ENCODE assay signal across 1 cellular context in genomic region chr11:18321622-18321990, GRCh38.
TF ChIP-seq lines count a peak whose summit lies in the region.

No MANE protein-coding gene starts in this region.

TF ChIP-seq in A549, 52 proteins besides CTCF, POLR2A, EP300 and RAD21 (continued from another document):
- TF ChIP-seq TP53 (CRISPR knock-in tag; IDR thresholded peaks at IDR 0.05), result no peak
- no peak for TF ChIP-seq NPAS2 (CRISPR knock-in tag; IDR thresholded peaks at IDR 0.05; ENCODE audit: borderline replicate concordance)
- TF ChIP-seq, protein P1, sequence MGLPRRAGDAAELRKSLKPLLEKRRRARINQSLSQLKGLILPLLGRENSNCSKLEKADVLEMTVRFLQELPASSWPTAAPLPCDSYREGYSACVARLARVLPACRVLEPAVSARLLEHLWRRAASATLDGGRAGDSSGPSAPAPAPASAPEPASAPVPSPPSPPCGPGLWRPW (IDR thresholded peaks at IDR 0.05), result no peak
- no peak for TF ChIP-seq RCOR1 (IDR thresholded peaks at IDR 0.05; ENCODE audit: low read depth, low read length)
- no peak for TF ChIP-seq BCL3 (IDR thresholded peaks at IDR 0.05)
- no peak for TF ChIP-seq E2F6 (IDR thresholded peaks at IDR 0.05; ENCODE audit: borderline replicate concordance, low read depth)
- TF ChIP-seq, protein P2, sequence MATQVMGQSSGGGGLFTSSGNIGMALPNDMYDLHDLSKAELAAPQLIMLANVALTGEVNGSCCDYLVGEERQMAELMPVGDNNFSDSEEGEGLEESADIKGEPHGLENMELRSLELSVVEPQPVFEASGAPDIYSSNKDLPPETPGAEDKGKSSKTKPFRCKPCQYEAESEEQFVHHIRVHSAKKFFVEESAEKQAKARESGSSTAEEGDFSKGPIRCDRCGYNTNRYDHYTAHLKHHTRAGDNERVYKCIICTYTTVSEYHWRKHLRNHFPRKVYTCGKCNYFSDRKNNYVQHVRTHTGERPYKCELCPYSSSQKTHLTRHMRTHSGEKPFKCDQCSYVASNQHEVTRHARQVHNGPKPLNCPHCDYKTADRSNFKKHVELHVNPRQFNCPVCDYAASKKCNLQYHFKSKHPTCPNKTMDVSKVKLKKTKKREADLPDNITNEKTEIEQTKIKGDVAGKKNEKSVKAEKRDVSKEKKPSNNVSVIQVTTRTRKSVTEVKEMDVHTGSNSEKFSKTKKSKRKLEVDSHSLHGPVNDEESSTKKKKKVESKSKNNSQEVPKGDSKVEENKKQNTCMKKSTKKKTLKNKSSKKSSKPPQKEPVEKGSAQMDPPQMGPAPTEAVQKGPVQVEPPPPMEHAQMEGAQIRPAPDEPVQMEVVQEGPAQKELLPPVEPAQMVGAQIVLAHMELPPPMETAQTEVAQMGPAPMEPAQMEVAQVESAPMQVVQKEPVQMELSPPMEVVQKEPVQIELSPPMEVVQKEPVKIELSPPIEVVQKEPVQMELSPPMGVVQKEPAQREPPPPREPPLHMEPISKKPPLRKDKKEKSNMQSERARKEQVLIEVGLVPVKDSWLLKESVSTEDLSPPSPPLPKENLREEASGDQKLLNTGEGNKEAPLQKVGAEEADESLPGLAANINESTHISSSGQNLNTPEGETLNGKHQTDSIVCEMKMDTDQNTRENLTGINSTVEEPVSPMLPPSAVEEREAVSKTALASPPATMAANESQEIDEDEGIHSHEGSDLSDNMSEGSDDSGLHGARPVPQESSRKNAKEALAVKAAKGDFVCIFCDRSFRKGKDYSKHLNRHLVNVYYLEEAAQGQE (IDR thresholded peaks at IDR 0.05), result no peak
- TF ChIP-seq, protein P3, sequence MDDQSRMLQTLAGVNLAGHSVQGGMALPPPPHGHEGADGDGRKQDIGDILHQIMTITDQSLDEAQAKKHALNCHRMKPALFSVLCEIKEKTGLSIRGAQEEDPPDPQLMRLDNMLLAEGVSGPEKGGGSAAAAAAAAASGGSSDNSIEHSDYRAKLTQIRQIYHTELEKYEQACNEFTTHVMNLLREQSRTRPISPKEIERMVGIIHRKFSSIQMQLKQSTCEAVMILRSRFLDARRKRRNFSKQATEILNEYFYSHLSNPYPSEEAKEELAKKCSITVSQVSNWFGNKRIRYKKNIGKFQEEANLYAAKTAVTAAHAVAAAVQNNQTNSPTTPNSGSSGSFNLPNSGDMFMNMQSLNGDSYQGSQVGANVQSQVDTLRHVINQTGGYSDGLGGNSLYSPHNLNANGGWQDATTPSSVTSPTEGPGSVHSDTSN (IDR thresholded peaks at IDR 0.05), result no peak
- no peak for TF ChIP-seq ELK1 (IDR thresholded peaks at IDR 0.05; ENCODE audit: low read depth, low read length)
- no peak for TF ChIP-seq CHD4 (IDR thresholded peaks at IDR 0.05; ENCODE audit: borderline replicate concordance)
- no peak for TF ChIP-seq EHF (CRISPR knock-in tag; IDR thresholded peaks at IDR 0.05)
